Comparison of ENCODE assay signal across 26 cellular contexts in the genomic region with DNA sequence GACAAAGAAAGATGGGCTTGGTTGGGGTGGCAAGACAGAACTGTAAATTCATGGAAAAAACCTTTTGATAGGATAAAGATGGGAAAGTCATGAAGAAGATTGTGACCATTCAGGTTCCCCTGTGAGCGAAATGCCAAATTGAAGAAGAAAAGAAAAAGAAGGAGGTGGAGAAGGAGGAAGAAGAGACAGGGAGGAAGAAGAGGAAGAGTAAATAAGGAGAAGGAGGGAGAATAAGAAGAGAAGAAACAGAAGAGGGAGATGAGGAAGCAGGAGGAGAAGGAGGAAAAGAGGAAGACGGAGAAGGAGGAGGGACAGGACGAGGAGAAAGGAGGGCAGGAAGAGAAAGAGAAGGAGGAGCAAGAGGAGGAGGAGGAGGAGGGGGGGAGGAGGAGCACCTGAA.
"Had no signal": no experiment of that assay in that cellular context is flagged by ENCODE, and none has a peak within 500 bp of the region (broad histone marks: within the 10 kb centered on the region; RNA-seq: fewer than 3 reads in every experiment).

No MANE protein-coding gene starts in this region.

- FAIRE-seq: urothelium cell line had no signal

- ATAC-seq: stimulated activated effector memory CD8-positive, alpha-beta T cell treated with anti-CD3 and anti-CD28 coated beads, Interleukin-12 subunit alpha, Interleukin-12 subunit beta, amount 100 ng/mL, for 72 hours; stimulated activated memory B cell treated with anti-CD40 and anti-IgM and Interleukin-4, amounts not matched to agents 10 μg/mL and 1 μg/mL and 100 μg/mL, for 72 hours; stimulated activated naive B cell treated with anti-CD40 and anti-IgM and Interleukin-4, amounts not matched to agents 10 μg/mL and 1 μg/mL and 100 μg/mL, for 72 hours; stimulated activated naive CD8-positive, alpha-beta T cell treated with anti-CD3 and anti-CD28 coated beads, Interleukin-15, amount 100 ng/mL, for 72 hours; stimulated activated naive CD8-positive, alpha-beta T cell treated with anti-CD3 and anti-CD28 coated beads, Interleukin-15, Interleukin-2, amounts not matched to agents 100 U/mL and 50 U/mL, for 24 hours; upper lobe of right lung had no signal

- H3K27me3 ChIP-seq: stomach, suprapubic skin, testis, thyroid gland, tibial artery, tibial nerve, transverse colon, upper lobe of left lung, upper lobe of right lung, uterus, vagina had no signal

- H3K9me3 ChIP-seq: stomach, suprapubic skin, testis, thoracic aorta, thyroid gland, tibial artery, tibial nerve, transverse colon, upper lobe of left lung, upper lobe of right lung, uterus, vagina had no signal

- H3K36me3 ChIP-seq: stomach, suprapubic skin, thoracic aorta, thyroid gland, tibial artery, tibial nerve, transverse colon, upper lobe of left lung, upper lobe of right lung, uterus, vagina had no signal

- H3K27ac ChIP-seq: stomach, suprapubic skin, testis, thoracic aorta, thyroid gland, tibial artery, tibial nerve, transverse colon, upper lobe of left lung, upper lobe of right lung, uterus, vagina had no signal

- H3K4me1 ChIP-seq: testis, tibial nerve, transverse colon, upper lobe of right lung, uterus, vagina had no signal

- DNase-seq: stimulated activated CD4-positive, alpha-beta T cell treated with anti-CD3 and anti-CD28 coated beads, Interleukin-2, amount 100 ng/mL, for 48 hours; stimulated activated CD4-positive, alpha-beta T cell treated with anti-CD3 and anti-CD28 coated beads, Interleukin-4, amount 100 ng/mL, for 1 hour; stimulated activated CD4-positive, alpha-beta T cell treated with anti-CD3 and anti-CD28 coated beads, Interleukin-4, amount 100 ng/mL, for 24 hours; stimulated activated CD4-positive, alpha-beta T cell treated with anti-CD3 and anti-CD28 coated beads, Interleukin-4, amount 100 ng/mL, for 4 hours; stimulated activated CD8-positive, alpha-beta memory T cell treated with anti-CD3 and anti-CD28 coated beads, Interleukin-4, amount 100 ng/mL, for 48 hours; stimulated activated naive B cell treated with anti-CD40 and anti-IgM and Interleukin-4, amounts not matched to agents 10 μg/mL and 1 μg/mL and 100 μg/mL, for 72 hours; stimulated activated naive CD4-positive, alpha-beta T cell; stimulated activated naive CD4-positive, alpha-beta T cell treated with Interleukin-2 at 50 U/mL for 16 hours; stimulated activated naive CD8-positive, alpha-beta T cell treated with anti-CD3 and anti-CD28 coated beads, Interleukin-15, amount 100 ng/mL, for 72 hours; stimulated activated naive CD8-positive, alpha-beta T cell treated with anti-CD3 and anti-CD28 coated beads, Interleukin-15, Interleukin-2, amounts not matched to agents 100 U/mL and 50 U/mL, for 24 hours; stomach; substantia nigra; thyroid gland; tibial artery; transverse colon; upper lobe of left lung; upper lobe of right lung; uterus had no signal

- H3K4me3 ChIP-seq: stomach, suprapubic skin, testis, thoracic aorta, thyroid gland, tibial artery, tibial nerve, transverse colon, upper lobe of left lung, upper lobe of right lung, uterus, vagina had no signal
